21 cellular contexts compared by ENCODE assay signal in the genomic region with DNA sequence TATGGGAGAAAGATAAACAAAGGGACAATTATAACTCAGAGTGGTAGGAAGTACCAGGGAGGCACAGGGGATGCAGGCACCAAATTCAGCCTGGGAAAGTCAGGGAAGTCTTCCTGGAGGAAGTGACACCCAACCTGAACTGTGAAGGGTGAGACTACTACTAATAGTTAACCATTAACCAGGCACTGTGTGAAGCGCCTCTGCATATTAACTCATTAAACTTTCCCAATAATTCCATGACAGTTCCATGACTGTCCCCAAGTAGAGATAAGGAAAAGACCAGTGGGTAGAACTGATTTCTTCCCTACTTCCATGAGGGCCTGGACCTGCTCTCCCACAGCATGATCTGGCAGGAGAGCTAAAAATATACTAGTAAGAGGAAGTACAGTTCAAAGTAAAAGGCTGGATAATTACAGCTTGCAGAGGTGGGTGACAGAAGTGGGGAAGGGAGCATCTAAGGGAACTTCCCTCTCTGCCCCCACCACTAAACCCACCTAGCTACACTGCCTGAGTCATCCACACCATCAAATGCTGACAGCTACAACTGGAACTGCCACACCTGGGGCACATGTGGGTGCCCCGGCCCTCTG. TPM values are rescaled to one million over a fixed set of nuclear protein-coding genes. Genes with fewer than 3 reads are reported as not detected.
DNase-seq lines count a peak whose midpoint lies in the region; ATAC-seq and TF ChIP-seq lines count a peak whose summit lies in the region.
"Had no signal": no experiment of that assay in that cellular context is flagged by ENCODE, and none has a peak within 500 bp of the region (broad histone marks: within the 10 kb centered on the region; RNA-seq: fewer than 3 reads in every experiment).

No MANE protein-coding gene starts in this region.

- WGBS in SK-N-SH (ENCODE audit: low lambda C conversion rate): 72% methylated on average over 2 of the region's 2 CpGs

- peaks cover 0 to 3% of the 10 kb centered on the region in 2 experiments; a peak in 2 of 4 replicates for H3K4me1 ChIP-seq in SK-N-SH (ENCODE audit: control insufficient read depth in 1 of 2, insufficient read depth in 2 of 2, low read depth in 1 of 2, low read length in 1 of 2)

- peak; percentile 26 for ATAC-seq in activated B cell treated with CpG ODN at 0.5 μM for 24 hours (ENCODE audit: low read depth)
- ATAC-seq: body of pancreas; stimulated activated effector memory CD8-positive, alpha-beta T cell treated with anti-CD3 and anti-CD28 coated beads, Interleukin-12 subunit alpha, Interleukin-12 subunit beta, amount 100 ng/mL, for 72 hours; upper lobe of right lung had no signal

- H3K36me3 Mint-ChIP-seq in activated CD4-positive, alpha-beta T cell treated with anti-CD3 and anti-CD28 coated beads, Interleukin-2, amount 10 ng/mL, durations not matched to agents 7 days and 5 days (ENCODE audit: low read depth): no peaks in the 10 kb centered on the region
- H3K36me3 Mint-ChIP-seq in activated B cell treated with CpG ODN at 0.5 μM for 24 hours (ENCODE audit: low read depth): peaks cover 3% of the 10 kb centered on the region
- H3K36me3 Mint-ChIP-seq: activated naive CD4-positive, alpha-beta T cell treated with anti-CD3 and anti-CD28 coated beads, Interleukin-2, amount 50 U/mL, for 24 hours; stimulated activated effector memory CD8-positive, alpha-beta T cell treated with anti-CD3 and anti-CD28 coated beads, Interleukin-12 subunit alpha, Interleukin-12 subunit beta, amount 100 ng/mL, for 72 hours had no signal

- CTCF ChIA-PET in activated CD4-positive, alpha-beta T cell treated with anti-CD3 and anti-CD28 coated beads, Interleukin-2, amount 10 ng/mL, durations not matched to agents 7 days and 5 days (lab: Charles Lee): no interaction called here
- CTCF ChIA-PET in activated B cell treated with CpG ODN at 0.5 μM for 24 hours (lab: Charles Lee): interaction anchor here (1.5 to 5.9 kb wide), 2 partner anchors 131 to 197 kb away, joined by 3 to 48 read pairs; no protein-coding TSS in a partner anchor
- CTCF ChIA-PET in SK-N-SH (lab: Yijun Ruan, JAX): no interaction called here

- no peaks in the 10 kb centered on the region for H4K20me1 ChIP-seq in SK-N-SH (ENCODE audit: insufficient read depth)

- no peak for DNase-seq in activated CD4-positive, alpha-beta T cell treated with anti-CD3 and anti-CD28 coated beads, Interleukin-2, amount 10 ng/mL, durations not matched to agents 7 days and 5 days
- DNase-seq in activated CD4-positive, alpha-beta T cell treated with anti-CD3 and anti-CD28 coated beads for 48 hours: no peak
- DNase-seq in NB4 (ENCODE audit: low read depth) (peak; percentile 56), activated B cell treated with CpG ODN at 0.5 μM for 24 hours (no peak), ureter (ENCODE audit: low spot score) (peak; percentile 34), amniotic stem cell (lab: John Stamatoyannopoulos, UW) (no peak), SK-N-SH (no peak), H4 (ENCODE audit: low spot score) (no peak)
- DNase-seq: activated CD4-positive, alpha-beta T cell treated with anti-CD3 and anti-CD28 coated beads for 4 hours; body of pancreas; MV-4-11; NCI-H2081 treated with DMSO at 0.1 percent for 48 hours; NCI-H526 treated with DMSO at 0.1 percent for 48 hours; upper lobe of right lung had no signal

- no peak overlapping the region for H2AFZ ChIP-seq in SK-N-SH (ENCODE audit: low read depth)

- no peak overlapping the region for H3K4me3 ChIP-seq in NB4 (ENCODE audit: low read depth, low read length)
- no peak overlapping the region for H3K4me3 ChIP-seq in SK-N-SH (ENCODE audit: low read depth in 2 of 2, low read length in 1 of 2)
- H3K4me3 ChIP-seq: body of pancreas, upper lobe of right lung had no signal

- H3K27ac Mint-ChIP-seq in activated CD4-positive, alpha-beta T cell treated with anti-CD3 and anti-CD28 coated beads, Interleukin-2, amount 10 ng/mL, durations not matched to agents 7 days and 5 days: peak overlapping the region; percentile 31
- peak overlapping the region; percentile 64 for H3K27ac Mint-ChIP-seq in activated B cell treated with CpG ODN at 0.5 μM for 24 hours
- H3K27ac Mint-ChIP-seq: activated naive CD4-positive, alpha-beta T cell treated with anti-CD3 and anti-CD28 coated beads, Interleukin-2, amount 50 U/mL, for 24 hours; stimulated activated effector memory CD8-positive, alpha-beta T cell treated with anti-CD3 and anti-CD28 coated beads, Interleukin-12 subunit alpha, Interleukin-12 subunit beta, amount 100 ng/mL, for 72 hours had no signal

- H3K4me2 ChIP-seq in SK-N-SH: no peak overlapping the region

- TF ChIP-seq CTCF in NB4 (IDR thresholded peaks at IDR 0.05; ENCODE audit: low read depth, low read length): no peak
- no peak for TF ChIP-seq CTCF in activated B cell treated with CpG ODN at 0.5 μM for 24 hours (IDR thresholded peaks at IDR 0.05)
- TF ChIP-seq CTCF in SK-N-SH (IDR thresholded peaks at IDR 0.05): no peak

- H3K9me3 Mint-ChIP-seq in activated CD4-positive, alpha-beta T cell treated with anti-CD3 and anti-CD28 coated beads, Interleukin-2, amount 10 ng/mL, durations not matched to agents 7 days and 5 days: no peaks in the 10 kb centered on the region
- no peaks in the 10 kb centered on the region for H3K9me3 Mint-ChIP-seq in activated B cell treated with CpG ODN at 0.5 μM for 24 hours
- H3K9me3 Mint-ChIP-seq: activated naive CD4-positive, alpha-beta T cell treated with anti-CD3 and anti-CD28 coated beads, Interleukin-2, amount 50 U/mL, for 24 hours; stimulated activated effector memory CD8-positive, alpha-beta T cell treated with anti-CD3 and anti-CD28 coated beads, Interleukin-12 subunit alpha, Interleukin-12 subunit beta, amount 100 ng/mL, for 72 hours had no signal

- H3K4me1 Mint-ChIP-seq in activated CD4-positive, alpha-beta T cell treated with anti-CD3 and anti-CD28 coated beads, Interleukin-2, amount 10 ng/mL, durations not matched to agents 7 days and 5 days: peaks cover 12% of the 10 kb centered on the region
- H3K4me1 Mint-ChIP-seq in activated B cell treated with CpG ODN at 0.5 μM for 24 hours: peaks cover 25% of the 10 kb centered on the region

- no peaks in the 10 kb centered on the region for H3K9me2 ChIP-seq in SK-N-SH

- no peak overlapping the region for H3K9ac ChIP-seq in SK-N-SH

- H3K4me3 Mint-ChIP-seq in activated CD4-positive, alpha-beta T cell treated with anti-CD3 and anti-CD28 coated beads, Interleukin-2, amount 10 ng/mL, durations not matched to agents 7 days and 5 days: no peak overlapping the region
- peak overlapping the region; percentile 45 for H3K4me3 Mint-ChIP-seq in activated B cell treated with CpG ODN at 0.5 μM for 24 hours
- H3K4me3 Mint-ChIP-seq: activated naive CD4-positive, alpha-beta T cell treated with anti-CD3 and anti-CD28 coated beads, Interleukin-2, amount 50 U/mL, for 24 hours; stimulated activated effector memory CD8-positive, alpha-beta T cell treated with anti-CD3 and anti-CD28 coated beads, Interleukin-12 subunit alpha, Interleukin-12 subunit beta, amount 100 ng/mL, for 72 hours had no signal

- no peak for TF ChIP-seq RAD21 in SK-N-SH (IDR thresholded peaks at IDR 0.05; ENCODE audit: low read length)

- TF ChIP-seq POLR2A in NB4 (IDR thresholded peaks at IDR 0.05; ENCODE audit: extremely low read depth, insufficient read length): no peak

- H3K27me3 ChIP-seq in SK-N-SH (ENCODE audit: insufficient read depth): no peaks in the 10 kb centered on the region
- H3K27me3 ChIP-seq: body of pancreas, upper lobe of right lung had no signal

- no peaks in the 10 kb centered on the region for H3F3A ChIP-seq in SK-N-SH (replicated peaks; ENCODE audit: insufficient read depth)

- H3K79me2 ChIP-seq in SK-N-SH (ENCODE audit: insufficient read depth): peaks cover 7% of the 10 kb centered on the region; the same call in 1 of the 2 replicates

- no peaks in the 10 kb centered on the region for H3K36me3 ChIP-seq in SK-N-SH (replicated peaks in 1 of 2; ENCODE audit: control insufficient read depth in 1 of 2, insufficient read depth in 2 of 2, low read length in 1 of 2)
- H3K36me3 ChIP-seq: upper lobe of right lung had no signal

- TF ChIP-seq EP300 in SK-N-SH (IDR thresholded peaks at IDR 0.05; ENCODE audit: borderline replicate concordance in 1 of 2, low read depth in 1 of 2, low read length in 1 of 2): no peak

- H3K27me3 Mint-ChIP-seq in activated CD4-positive, alpha-beta T cell treated with anti-CD3 and anti-CD28 coated beads, Interleukin-2, amount 10 ng/mL, durations not matched to agents 7 days and 5 days: no peaks in the 10 kb centered on the region
- no peaks in the 10 kb centered on the region for H3K27me3 Mint-ChIP-seq in activated B cell treated with CpG ODN at 0.5 μM for 24 hours
- H3K27me3 Mint-ChIP-seq: activated naive CD4-positive, alpha-beta T cell treated with anti-CD3 and anti-CD28 coated beads, Interleukin-2, amount 50 U/mL, for 24 hours had no signal

- POLR2A ChIA-PET in activated CD4-positive, alpha-beta T cell treated with anti-CD3 and anti-CD28 coated beads, Interleukin-2, amount 10 ng/mL, durations not matched to agents 7 days and 5 days (lab: Charles Lee): no interaction called here
- POLR2A ChIA-PET in activated B cell treated with CpG ODN at 0.5 μM for 24 hours (lab: Charles Lee) (interaction anchor here (1.0 to 1.1 kb wide), 2 partner anchors 9 to 23 kb away, joined by 3 read pairs; no protein-coding TSS in a partner anchor), SK-N-SH (lab: Yijun Ruan, JAX) (no interaction called here)

- intact Hi-C loops in activated B cell treated with CpG ODN at 0.5 μM for 24 hours (cut with micrococcal nuclease): loop anchor here (10.0 kb wide), 1 partner anchor 82 kb away; no protein-coding TSS in a partner anchor

- H3K9me3 ChIP-seq in SK-N-SH: no peaks in the 10 kb centered on the region
- H3K9me3 ChIP-seq: body of pancreas, upper lobe of right lung had no signal

- H3K27ac ChIP-seq in SK-N-SH (ENCODE audit: low read depth in 2 of 2, low read length in 1 of 2): no peak overlapping the region
- H3K27ac ChIP-seq: epithelial cell of prostate, RWPE1, upper lobe of right lung had no signal

RNA-seq across cellular contexts. Expression of gene AP1B1, which starts 4.7 kb away (rescaled TPM):
- total RNA-seq in activated CD4-positive, alpha-beta T cell treated with anti-CD3 and anti-CD28 coated beads, Interleukin-2, amount 10 ng/mL, durations not matched to agents 7 days and 5 days: 10 to 100 TPM; 74.8 to 78.0 TPM
- 120 and 132 TPM in 2 replicates for total RNA-seq in activated B cell treated with CpG ODN at 0.5 μM for 24 hours
- total RNA-seq in ureter: 173 TPM
- 40.4 and 51.9 TPM in 2 replicates for polyA plus RNA-seq in SK-N-SH (2012; rRNA removed)
- 24.9 and 35.1 TPM in 2 replicates for polyA plus RNA-seq in SK-N-SH (2012; cell fraction: cytosol; rRNA removed)
- 63.9 and 70.3 TPM in 2 replicates for polyA plus RNA-seq in SK-N-SH (2012; cell fraction: nucleus; rRNA removed)
- 22.6 TPM in 2 replicates for total RNA-seq in H4 (2014; rRNA removed; shearing (Covaris generic))

RNA-seq across cellular contexts. Expression of gene RFPL1, which starts 45.3 kb away (rescaled TPM):
- total RNA-seq in activated CD4-positive, alpha-beta T cell treated with anti-CD3 and anti-CD28 coated beads, Interleukin-2, amount 10 ng/mL, durations not matched to agents 7 days and 5 days: not detected
- total RNA-seq in activated B cell treated with CpG ODN at 0.5 μM for 24 hours (not detected in 2 replicates), ureter (not detected)
- polyA plus RNA-seq in SK-N-SH (2012; rRNA removed): not detected in 2 replicates
- polyA plus RNA-seq in SK-N-SH (2012; cell fraction: cytosol; rRNA removed): not detected in 2 replicates
- not detected in 2 replicates for polyA plus RNA-seq in SK-N-SH (2012; cell fraction: nucleus; rRNA removed)
- total RNA-seq in H4 (2014; rRNA removed; shearing (Covaris generic)): 0.08 TPM in 1 of 2 replicates, not detected in the other
- total RNA-seq: body of pancreas, H1, HT1080, myocyte, upper lobe of right lung had no signal
- polyA plus RNA-seq: H1 had no signal

Comparison
In these comparisons a context has a peak if more than half of its experiments do, and no peak if none do; other contexts are left out.
1. DNase-seq: peak in NB4 (single experiment) and ureter (single experiment); none in activated CD4-positive, alpha-beta T cell treated with anti-CD3 and anti-CD28 coated beads, Interleukin-2, amount 10 ng/mL, durations not matched to agents 7 days and 5 days (single experiment), activated CD4-positive, alpha-beta T cell treated with anti-CD3 and anti-CD28 coated beads for 48 hours (single experiment), activated B cell treated with CpG ODN at 0.5 μM for 24 hours (single experiment), amniotic stem cell (single experiment), SK-N-SH (single experiment) and H4 (single experiment).